In the genomic region with DNA sequence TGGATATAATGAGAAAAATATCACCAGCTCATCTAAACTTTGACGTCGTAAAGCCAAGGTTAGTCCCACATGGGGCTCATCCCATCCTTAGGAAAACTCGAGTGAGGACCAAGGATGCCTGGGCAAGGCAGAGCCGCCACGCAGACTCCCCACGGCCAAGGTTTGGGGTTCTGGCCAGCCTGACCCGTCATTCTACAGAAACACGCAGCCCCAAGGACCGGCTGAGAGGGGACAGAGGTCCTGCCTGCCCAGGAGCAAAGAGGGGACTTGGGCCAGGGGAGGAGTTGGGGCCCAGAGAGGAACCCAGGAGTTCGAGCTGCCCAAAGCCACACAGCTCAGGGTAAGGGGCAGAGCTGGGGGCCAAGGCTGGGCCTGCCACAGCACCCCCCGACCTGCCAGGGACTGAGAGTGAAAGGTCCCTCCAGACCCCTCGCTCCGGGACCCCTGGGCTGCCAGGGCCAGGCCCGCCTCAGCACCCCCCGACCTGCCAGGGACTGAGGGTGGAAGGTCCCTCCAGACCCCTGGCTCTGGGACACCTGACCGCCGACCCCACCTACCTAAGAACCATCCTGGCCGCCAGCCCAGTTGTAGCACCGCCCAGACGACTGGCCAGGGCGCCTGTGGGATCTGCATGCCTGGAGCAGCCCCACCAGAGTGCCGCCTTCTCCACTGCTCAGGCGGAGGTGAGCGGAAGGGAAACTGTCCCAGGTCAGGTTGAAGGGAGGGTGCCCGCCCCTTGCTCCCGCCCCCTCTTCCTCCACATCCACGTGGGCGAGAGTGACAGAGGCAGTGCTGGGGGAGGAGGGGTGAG, we compare ENCODE assay signal across 7 cellular contexts. TPM values are rescaled to one million over a fixed set of nuclear protein-coding genes. Genes with fewer than 3 reads are reported as not detected.
DNase-seq lines count a peak whose midpoint lies in the region; ATAC-seq, FAIRE-seq and TF ChIP-seq lines count a peak whose summit lies in the region.

A gene (minus strand): TSS at position 689 of the 811 bp plus-strand sequence. CDS start 56 bp downstream, at position 633.

- WGBS in GM12878 (ENCODE audit: insufficient coverage, insufficient replicate concordance, low lambda C conversion rate, missing lambda C conversion rate) = 42% methylated on average over 24 of the region's 28 CpGs

- H3K4me2 ChIP-seq in GM12878 (ENCODE audit: control insufficient read depth, insufficient read depth) = peak within 1 kb of the TSS; percentile 97

- H3K9ac ChIP-seq in GM12878 (ENCODE audit: control insufficient read depth, insufficient read depth, low read length) (peak within 1 kb of the TSS; percentile 77), mucosa of rectum (ENCODE audit: low read depth in 1 of 2, low read length in 2 of 2) (peak within 1 kb of the TSS in 1 of 2 donors; percentile 57)

- no peak for TF ChIP-seq RAD21 in GM12878 (IDR thresholded peaks at IDR 0.05; ENCODE audit: insufficient read depth, low read depth, low read length)

- H3K36me3 ChIP-seq in SJCRH30 = no peaks in the 10 kb centered on the region
- no peaks in the 10 kb centered on the region for H3K36me3 ChIP-seq in GM12878 (ENCODE audit: control insufficient read depth in 2 of 2, insufficient read depth in 2 of 2, low read length in 1 of 2)
- H3K36me3 ChIP-seq in mucosa of rectum (ENCODE audit: control insufficient read depth in 2 of 2, insufficient read depth in 2 of 2, low read length in 2 of 2) = no peaks in the 10 kb centered on the region

- CTCF ChIA-PET in GM12878 (lab: Yijun Ruan, JAX) = interaction anchor here (1.9 kb wide), 1 partner anchor 21 kb away, joined by 7 read pairs; no protein-coding TSS in a partner anchor

- peak within 1 kb of the TSS; percentile 48; the same call in 1 of the 2 replicates for H2AFZ ChIP-seq in GM12878 (ENCODE audit: control insufficient read depth, low read depth, low read length)

- BruUV-seq in GM12878 (replicated peaks; lab: Mats Ljungman, UMichigan) = TSS peak; percentile 77

- no peaks in the 10 kb centered on the region for H3K27me3 ChIP-seq in SJCRH30
- no peaks in the 10 kb centered on the region for H3K27me3 ChIP-seq in GM12878 (replicated peaks in 1 of 2; ENCODE audit: control insufficient read depth in 2 of 2, insufficient read depth in 2 of 2, low read length in 1 of 2)
- H3K27me3 ChIP-seq in mucosa of rectum (ENCODE audit: control insufficient read depth in 2 of 2, insufficient read depth in 2 of 2, low read length in 2 of 2) = peaks cover 3 to 9% of the 10 kb centered on the region in 2 donors

- H3K4me3 ChIP-seq in SJCRH30 (peak within 1 kb of the TSS; percentile 34), GM12878 (peak within 1 kb of the TSS; percentile 56), mucosa of rectum (ENCODE audit: low read length in 2 of 2) (peak within 1 kb of the TSS; percentile 23 to 41)

- no peaks in the 10 kb centered on the region for H3K9me3 ChIP-seq in SJCRH30 (replicated peaks)
- H3K9me3 ChIP-seq in GM12878 (replicated peaks; ENCODE audit: control insufficient read depth, insufficient read depth, low read length) = no peaks in the 10 kb centered on the region
- H3K9me3 ChIP-seq in mucosa of rectum (ENCODE audit: control insufficient read depth in 2 of 2, low read length in 2 of 2) = no peaks in the 10 kb centered on the region

- peaks cover 7% of the 10 kb centered on the region for H3K79me2 ChIP-seq in GM12878 (ENCODE audit: control insufficient read depth, insufficient read depth, low read length)

- POLR2A ChIA-PET in GM12878 (lab: Charles Lee) = interaction anchor here (1.0 to 3.5 kb wide), 4 partner anchors 10 to 157 kb away, joined by 4 to 26 read pairs (median 7); a partner anchor contains a TSS

- TF ChIP-seq EP300 in GM12878 (IDR thresholded peaks at IDR 0.05; ENCODE audit: borderline replicate concordance in 1 of 2, control insufficient read depth in 1 of 2, low read depth in 2 of 2, low read length in 2 of 2) = no peak

- ATAC-seq in GM21390 (IDR thresholded peaks at IDR 0.05; ENCODE audit: unreplicated experiment) (peak; percentile 42), GM12878 (peak; percentile 75), GM18909 (IDR thresholded peaks at IDR 0.05; ENCODE audit: poor library complexity, unreplicated experiment) (no peak)

- in situ Hi-C loops in GM12878 (cut with MboI) = no loop called here

- H3K27ac ChIP-seq in SJCRH30 (peak within 1 kb of the TSS; percentile 29), GM12878 (ENCODE audit: control insufficient read depth, insufficient read depth) (peak within 1 kb of the TSS; percentile 97), mucosa of rectum (ENCODE audit: low read depth in 2 of 2, low read length in 2 of 2) (peak within 1 kb of the TSS; percentile 61 to 70), temporal lobe (ENCODE audit: low read depth, low read length) (peak within 1 kb of the TSS; percentile 92)

- no peaks in the 10 kb centered on the region for H4K20me1 ChIP-seq in GM12878 (ENCODE audit: control insufficient read depth, insufficient read depth)

- RAD21 ChIA-PET in GM12878 (lab: Charles Lee; ENCODE audit: unreplicated experiment) = no interaction called here

- intact Hi-C loops in GM12878 (cut with micrococcal nuclease; ENCODE audit: unreplicated experiment) = no loop called here

- DNase-seq in SJCRH30 (no peak), GM12878 (ENCODE audit: low read depth, low spot score) (no peak), globus pallidus (ENCODE audit: low spot score) (no peak)

- TF ChIP-seq CTCF in GM12878 (IDR thresholded peaks at IDR 0.05 in 2 of 3, conservative IDR thresholded peaks at IDR 0.05 in 1 of 3; ENCODE audit: control insufficient read depth in 2 of 3, extremely low read depth in 1 of 3, insufficient read depth in 1 of 3, low read depth in 3 of 3, low read length in 3 of 3) = no peak

- SMC1A ChIA-PET in GM12878 (lab: Charles Lee; ENCODE audit: uncharacterized antibody, unreplicated experiment) = interaction anchor here (0.9 to 1.3 kb wide), 2 partner anchors 14 to 156 kb away, joined by 3 to 5 read pairs; a partner anchor contains a TSS

- no peak for FAIRE-seq in GM12878 (lab: Jason Lieb, UNC)

- peaks cover 36% of the 10 kb centered on the region for H3K4me1 ChIP-seq in SJCRH30
- peaks cover 31% of the 10 kb centered on the region for H3K4me1 ChIP-seq in GM12878 (ENCODE audit: control insufficient read depth, insufficient read depth, low read length)
- H3K4me1 ChIP-seq in mucosa of rectum (ENCODE audit: control insufficient read depth in 2 of 2, insufficient read depth in 2 of 2, low read length in 2 of 2) = peaks cover 8 to 11% of the 10 kb centered on the region in 2 donors

- TF ChIP-seq POLR2A in GM12878 (IDR thresholded peaks at IDR 0.05; ENCODE audit: low read depth, low read length) = peak; percentile 98

TF ChIP-seq in GM12878, 131 proteins besides CTCF, POLR2A, EP300 and RAD21 (continues in another document):
- TF ChIP-seq POU2F2 (IDR thresholded peaks at IDR 0.05; ENCODE audit: borderline replicate concordance, low read depth, low read length) = 0 out of 3 replicates have a peak, but pooled peaks have one; percentile 71
- TF ChIP-seq BACH1 (IDR thresholded peaks at IDR 0.05; ENCODE audit: borderline replicate concordance) = no peak
- TF ChIP-seq, protein P1, sequence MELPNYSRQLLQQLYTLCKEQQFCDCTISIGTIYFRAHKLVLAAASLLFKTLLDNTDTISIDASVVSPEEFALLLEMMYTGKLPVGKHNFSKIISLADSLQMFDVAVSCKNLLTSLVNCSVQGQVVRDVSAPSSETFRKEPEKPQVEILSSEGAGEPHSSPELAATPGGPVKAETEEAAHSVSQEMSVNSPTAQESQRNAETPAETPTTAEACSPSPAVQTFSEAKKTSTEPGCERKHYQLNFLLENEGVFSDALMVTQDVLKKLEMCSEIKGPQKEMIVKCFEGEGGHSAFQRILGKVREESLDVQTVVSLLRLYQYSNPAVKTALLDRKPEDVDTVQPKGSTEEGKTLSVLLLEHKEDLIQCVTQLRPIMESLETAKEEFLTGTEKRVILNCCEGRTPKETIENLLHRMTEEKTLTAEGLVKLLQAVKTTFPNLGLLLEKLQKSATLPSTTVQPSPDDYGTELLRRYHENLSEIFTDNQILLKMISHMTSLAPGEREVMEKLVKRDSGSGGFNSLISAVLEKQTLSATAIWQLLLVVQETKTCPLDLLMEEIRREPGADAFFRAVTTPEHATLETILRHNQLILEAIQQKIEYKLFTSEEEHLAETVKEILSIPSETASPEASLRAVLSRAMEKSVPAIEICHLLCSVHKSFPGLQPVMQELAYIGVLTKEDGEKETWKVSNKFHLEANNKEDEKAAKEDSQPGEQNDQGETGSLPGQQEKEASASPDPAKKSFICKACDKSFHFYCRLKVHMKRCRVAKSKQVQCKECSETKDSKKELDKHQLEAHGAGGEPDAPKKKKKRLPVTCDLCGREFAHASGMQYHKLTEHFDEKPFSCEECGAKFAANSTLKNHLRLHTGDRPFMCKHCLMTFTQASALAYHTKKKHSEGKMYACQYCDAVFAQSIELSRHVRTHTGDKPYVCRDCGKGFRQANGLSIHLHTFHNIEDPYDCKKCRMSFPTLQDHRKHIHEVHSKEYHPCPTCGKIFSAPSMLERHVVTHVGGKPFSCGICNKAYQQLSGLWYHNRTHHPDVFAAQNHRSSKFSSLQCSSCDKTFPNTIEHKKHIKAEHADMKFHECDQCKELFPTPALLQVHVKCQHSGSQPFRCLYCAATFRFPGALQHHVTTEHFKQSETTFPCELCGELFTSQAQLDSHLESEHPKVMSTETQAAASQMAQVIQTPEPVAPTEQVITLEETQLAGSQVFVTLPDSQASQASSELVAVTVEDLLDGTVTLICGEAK (IDR thresholded peaks at IDR 0.05; ENCODE audit: borderline replicate concordance) = no peak
- peak; percentile 49; the same call in 1 of the 2 replicates for TF ChIP-seq SPI1 (IDR thresholded peaks at IDR 0.05; ENCODE audit: borderline replicate concordance, insufficient read depth, low read depth, low read length)
- no peak for TF ChIP-seq ZNF24 (IDR thresholded peaks at IDR 0.05)

RNA-seq across cellular contexts. Expression of the gene that starts here (rescaled TPM):
- 0.08 and 0.28 TPM in 2 replicates for total RNA-seq in SJCRH30 (2014; rRNA removed; shearing (Covaris generic))
- 10.1 and 11.8 TPM in 2 replicates for total RNA-seq in GM12878 (2013; cell fraction: nucleolus; rRNA removed)
- total RNA-seq in GM12878 (2014; rRNA removed) = 3.7 and 3.9 TPM in 2 replicates
- 1.1 and 1.5 TPM in 2 replicates for total RNA-seq in GM12878 (2014; rRNA removed; fragmentation: Illumina TruSeq; extraction: Trizol)
- total RNA-seq in GM12878 (2021) = 3.6 and 4.0 TPM in 2 replicates
- 1.2 TPM for polyA plus RNA-seq in GM12878 (2011; ENCODE audit: low read depth)
- 3.8 and 6.4 TPM in 2 replicates for polyA plus RNA-seq in GM12878 (2011; rRNA removed)
- polyA plus RNA-seq in GM12878 (2011; cell fraction: cytosol; rRNA removed) = 11.9 and 20.2 TPM in 2 replicates
- polyA plus RNA-seq in GM12878 (2011; cell fraction: nucleus; rRNA removed) = 23.7 and 25.2 TPM in 2 replicates
- polyA plus RNA-seq in GM12878 (2012) = 5.5 and 7.3 TPM in 2 replicates
- polyA plus RNA-seq in GM12878 (2014; fragmentation: Illumina TruSeq; extraction: Trizol) = 0.62 TPM in 1 of 2 replicates, not detected in the other
- not detected for polyA plus RNA-seq in GM12878 (2014; fragmentation: Nextera tagmentation; extraction: Ambion mirVana)
- polyA plus RNA-seq in GM12878 (2014; rRNA removed) = 4.2 and 4.6 TPM in 2 replicates
- 1 to 10 TPM; 1.4 to 1.9 TPM for polyA plus RNA-seq in GM12878 (2016; fragmentation: Nextera tagmentation; extraction: Ambion mirVana)
- 2.3 and 12.1 TPM in 2 replicates for polyA minus RNA-seq in GM12878 (2011; rRNA and poly(A)+ RNA removed)
- 5.8 and 7.2 TPM in 2 replicates for polyA minus RNA-seq in GM12878 (2011; cell fraction: cytosol; rRNA and poly(A)+ RNA removed)
- polyA minus RNA-seq in GM12878 (2011; cell fraction: nucleus; rRNA and poly(A)+ RNA removed) = 3.0 and 4.2 TPM in 2 replicates
- total RNA-seq in temporal lobe = not detected

Comparison
In these comparisons a context has a peak if more than half of its experiments do, and no peak if none do; other contexts are left out.
1. H3K27ac ChIP-seq: peak in every context shown above with its lines; median percentile 97 in GM12878; 92 in temporal lobe; 66 in mucosa of rectum; 29 in SJCRH30.